ENCODE assay signal across 8 cellular contexts in genomic region chr3:114057011-114057347, GRCh38. TPM values are rescaled to one million over a fixed set of nuclear protein-coding genes. Genes with fewer than 3 reads are reported as not detected.
DNase-seq lines count a peak whose midpoint lies in the region; FAIRE-seq and TF ChIP-seq lines count a peak whose summit lies in the region.

No MANE protein-coding gene starts in this region.

- no peak for FAIRE-seq in GM12891 (lab: Jason Lieb, UNC)

- H3K27ac ChIP-seq in HEK293 (ENCODE audit: extremely low read depth, low read depth, low read length) = no peak overlapping the region
- peak overlapping the region; percentile 67 to 84 (median 81) for H3K27ac ChIP-seq in Peyer's patch
- H3K27ac ChIP-seq in skeletal muscle tissue (ENCODE audit: low read depth, low read length) = peak overlapping the region; percentile 72

- TF ChIP-seq CTCF in GM06990 (IDR thresholded peaks at IDR 0.05; ENCODE audit: insufficient read depth, low read length, poor library complexity, severe bottlenecking) (no peak), HEK293 (tag by site-specific recombination; IDR thresholded peaks at IDR 0.05) (no peak), Peyer's patch (IDR thresholded peaks at IDR 0.05) (no peak), fibroblast of villous mesenchyme (IDR thresholded peaks at IDR 0.05; ENCODE audit: insufficient read depth, low read depth, low read length) (no peak)

- in situ Hi-C loops in KBM-7 (cut with MboI; ENCODE audit: low pct_unique_long_range_greater_than_20kb, low sequenced_read_pairs) = no loop called here

- H3K27me3 ChIP-seq in GM06990 (replicated peaks; ENCODE audit: control insufficient read depth, insufficient read depth, low read length) (no peaks in the 10 kb centered on the region), Peyer's patch (no peaks in the 10 kb centered on the region), skeletal muscle tissue (ENCODE audit: control insufficient read depth in 3 of 3, insufficient read depth in 3 of 3, low read length in 3 of 3) (no peaks in the 10 kb centered on the region)

- POLR2A ChIA-PET in HEK293 (lab: Yijun Ruan, JAX) = no interaction called here

- H3K4me1 ChIP-seq in HEK293 (ENCODE audit: control insufficient read depth, insufficient read depth, low read length) = no peaks in the 10 kb centered on the region
- peaks cover 0 to 11% (median 3%) of the 10 kb centered on the region in 4 donors for H3K4me1 ChIP-seq in Peyer's patch
- H3K4me1 ChIP-seq in skeletal muscle tissue (ENCODE audit: control insufficient read depth in 3 of 3, insufficient read depth in 3 of 3, low read length in 3 of 3) = peaks cover 2 to 14% (median 11%) of the 10 kb centered on the region in 3 donors

- no peak for DNase-seq in GM06990 (ENCODE audit: extremely low read depth, insufficient read length)
- no peak for DNase-seq in Peyer's patch
- DNase-seq in fibroblast of villous mesenchyme (ENCODE audit: low read depth) = no peak
- DNase-seq in GM12891 (ENCODE audit: insufficient read length, low spot score) = no peak
- DNase-seq in KBM-7 = no peak
- DNase-seq in activated CD4-positive, alpha-beta T cell treated with anti-CD3 and anti-CD28 coated beads for 4 hours = no peak

- no peaks in the 10 kb centered on the region; the same call in 1 of the 2 replicates for H3K36me3 ChIP-seq in GM06990 (ENCODE audit: control insufficient read depth, insufficient read depth, low read length)
- H3K36me3 ChIP-seq in HEK293 (ENCODE audit: control insufficient read depth in 2 of 2, insufficient read depth in 1 of 2, low read length in 2 of 2) = peaks cover 0 to 12% of the 10 kb centered on the region in 2 experiments; a peak in 1 of 3 replicates
- no peaks in the 10 kb centered on the region for H3K36me3 ChIP-seq in Peyer's patch
- H3K36me3 ChIP-seq in skeletal muscle tissue (ENCODE audit: control insufficient read depth in 3 of 3, insufficient read depth in 3 of 3, low read length in 3 of 3) = peaks cover 0 to 3% (median 0%) of the 10 kb centered on the region in 3 donors

- TF ChIP-seq POLR2A in Peyer's patch (IDR thresholded peaks at IDR 0.05) (no peak), GM12891 (IDR thresholded peaks at IDR 0.05; ENCODE audit: low read depth, low read length) (no peak)

- H3K4me3 ChIP-seq in GM06990 (replicated peaks; ENCODE audit: low read depth, low read length) = peak overlapping the region; percentile 98
- peak overlapping the region; percentile 86 for H3K4me3 ChIP-seq in HEK293 (ENCODE audit: low read depth, low read length)
- H3K4me3 ChIP-seq in Peyer's patch = peak overlapping the region; percentile 59 to 72 (median 64)
- peak overlapping the region; percentile 69 for H3K4me3 ChIP-seq in fibroblast of villous mesenchyme (ENCODE audit: low read depth, low read length)
- peak overlapping the region; percentile 93 to 99 (median 98) for H3K4me3 ChIP-seq in skeletal muscle tissue (ENCODE audit: low read length in 3 of 3)

- CTCF ChIA-PET in HEK293 (lab: Yijun Ruan, JAX) = no interaction called here

- H3K9me3 ChIP-seq in HEK293 (ENCODE audit: control insufficient read depth, insufficient read depth, low read depth, low read length) (no peaks in the 10 kb centered on the region), Peyer's patch (no peaks in the 10 kb centered on the region), skeletal muscle tissue (ENCODE audit: control insufficient read depth in 3 of 3, low read length in 3 of 3) (no peaks in the 10 kb centered on the region)

- peak overlapping the region; percentile 67 to 81 (median 79) for H3K9ac ChIP-seq in skeletal muscle tissue (ENCODE audit: low read depth in 1 of 3, low read length in 3 of 3)

TF ChIP-seq in HEK293, 187 proteins besides CTCF, POLR2A, EP300 and RAD21:
- 0 out of 2 replicates have a peak, but pooled peaks have one; percentile 2 for TF ChIP-seq ZFP69B (tag by site-specific recombination; IDR thresholded peaks at IDR 0.05)
- TF ChIP-seq SCRT2 (tag by site-specific recombination; IDR thresholded peaks at IDR 0.05) = peak; percentile 3; the same call in 1 of the 2 replicates
- TF ChIP-seq, protein P1, sequence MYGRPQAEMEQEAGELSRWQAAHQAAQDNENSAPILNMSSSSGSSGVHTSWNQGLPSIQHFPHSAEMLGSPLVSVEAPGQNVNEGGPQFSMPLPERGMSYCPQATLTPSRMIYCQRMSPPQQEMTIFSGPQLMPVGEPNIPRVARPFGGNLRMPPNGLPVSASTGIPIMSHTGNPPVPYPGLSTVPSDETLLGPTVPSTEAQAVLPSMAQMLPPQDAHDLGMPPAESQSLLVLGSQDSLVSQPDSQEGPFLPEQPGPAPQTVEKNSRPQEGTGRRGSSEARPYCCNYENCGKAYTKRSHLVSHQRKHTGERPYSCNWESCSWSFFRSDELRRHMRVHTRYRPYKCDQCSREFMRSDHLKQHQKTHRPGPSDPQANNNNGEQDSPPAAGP (tag by site-specific recombination; IDR thresholded peaks at IDR 0.05) = no peak
- 0 out of 2 replicates have a peak, but pooled peaks have one; percentile 5 for TF ChIP-seq ZBTB48 (tag by site-specific recombination; IDR thresholded peaks at IDR 0.05)
- no peak for TF ChIP-seq ZNF76 (tag by site-specific recombination; IDR thresholded peaks at IDR 0.05; ENCODE audit: borderline replicate concordance, low read depth)

TF ChIP-seq in GM12891, 5 proteins besides CTCF, POLR2A, EP300 and RAD21:
- TF ChIP-seq TAF1 (IDR thresholded peaks at IDR 0.05; ENCODE audit: low read depth, low read length) (no peak), SPI1 (IDR thresholded peaks at IDR 0.05; ENCODE audit: low read depth, low read length) (no peak), POU2F2 (IDR thresholded peaks at IDR 0.05; ENCODE audit: low read depth, low read length) (no peak)

RNA-seq across cellular contexts. Expression of gene QTRT2, which starts 0.4 kb away (rescaled TPM):
- total RNA-seq in Peyer's patch (10 to 100 TPM; 12.2 to 44.2 (median 26.2) TPM), fibroblast of villous mesenchyme (20.3 and 22.9 TPM in 2 replicates), skeletal muscle tissue (18.3 TPM)
- polyA plus RNA-seq in GM12891 (2012; ENCODE audit: low read depth, missing spikeins) = 7.0 TPM

RNA-seq across cellular contexts. Expression of gene CCDC191, which starts 0.7 kb away (rescaled TPM):
- total RNA-seq in Peyer's patch (10 to 100 TPM in 1 of 4 donors, 1 to 10 TPM in 3; 3.3 to 25.6 (median 7.4) TPM), fibroblast of villous mesenchyme (1.7 and 1.9 TPM in 2 replicates), skeletal muscle tissue (1.6 TPM)
- 2.7 TPM for polyA plus RNA-seq in GM12891 (2012; ENCODE audit: low read depth, missing spikeins)
